Comparison of ENCODE assay signal across 13 cellular contexts in genomic region chr5:34674226-34674625, GRCh38. TPM values are rescaled to one million over a fixed set of nuclear protein-coding genes. Genes with fewer than 3 reads are reported as not detected.
DNase-seq lines count a peak whose midpoint lies in the region; ATAC-seq and TF ChIP-seq lines count a peak whose summit lies in the region.
"Had no signal": no experiment of that assay in that cellular context is flagged by ENCODE, and none has a peak within 500 bp of the region (broad histone marks: within the 10 kb centered on the region; RNA-seq: fewer than 3 reads in every experiment).

No MANE protein-coding gene starts in this region.

- H3K4me1 ChIP-seq in PC-9 (replicated peaks; ENCODE audit: insufficient read depth), result peaks cover 44% of the 10 kb centered on the region
- H3K4me1 ChIP-seq in esophagus (ENCODE audit: control insufficient read depth in 2 of 2, insufficient read depth in 2 of 2, low read length in 1 of 2), result peaks cover 2 to 4% of the 10 kb centered on the region in 2 donors
- H3K4me1 ChIP-seq: colonic mucosa had no signal

- POLR2A ChIA-PET in PC-9 (lab: Charles Lee; ENCODE audit: unreplicated experiment), result interaction anchor here (0.7 to 1.1 kb wide), 2 partner anchors 13 to 60 kb away, joined by 13 to 19 read pairs; no protein-coding TSS in a partner anchor
- POLR2A ChIA-PET in activated CD8-positive, alpha-beta T cell treated with anti-CD3 and anti-CD28 coated beads for 36 hours (lab: Charles Lee), result no interaction called here

- CTCF ChIA-PET in PC-9 (lab: Charles Lee), result no interaction called here
- CTCF ChIA-PET in activated CD8-positive, alpha-beta T cell treated with anti-CD3 and anti-CD28 coated beads for 36 hours (lab: Charles Lee), result no interaction called here

- DNase-seq in AG08395 (ENCODE audit: low spot score) (peak; percentile 55), PC-9 (peak; percentile 47 to 88), omental fat pad (ENCODE audit: low spot score) (no peak), left colon (no peak), HK-2 (ENCODE audit: unreplicated experiment) (no peak)
- no peak for DNase-seq in activated CD8-positive, alpha-beta T cell treated with anti-CD3 and anti-CD28 coated beads for 36 hours
- DNase-seq: colonic mucosa, H7, KBM-7 had no signal

- peaks cover 100% of the 10 kb centered on the region for H3K79me2 ChIP-seq in PC-9 (ENCODE audit: low read depth)

- H3K36me3 Mint-ChIP-seq in activated CD8-positive, alpha-beta T cell treated with anti-CD3 and anti-CD28 coated beads for 36 hours (ENCODE audit: low read depth), result no peaks in the 10 kb centered on the region

- no peaks in the 10 kb centered on the region for H3K4me1 Mint-ChIP-seq in activated CD8-positive, alpha-beta T cell treated with anti-CD3 and anti-CD28 coated beads for 36 hours (ENCODE audit: low read depth)

- H3K4me3 ChIP-seq in PC-9, result no peak overlapping the region
- H3K4me3 ChIP-seq in esophagus (ENCODE audit: low read depth in 1 of 2, low read length in 2 of 2), result no peak overlapping the region
- H3K4me3 ChIP-seq: BLaER1 treated with 17β-estradiol and CSF1 and Interleukin-3, amounts not matched to agents 10 nM and 100 nM; colonic mucosa had no signal

- H3K27ac ChIP-seq in PC-9 (peak overlapping the region; percentile 66), esophagus (ENCODE audit: low read depth in 2 of 2, low read length in 1 of 2) (peak overlapping the region; percentile 50 to 59)
- H3K27ac ChIP-seq: colonic mucosa had no signal

- no peaks in the 10 kb centered on the region for H3K27me3 Mint-ChIP-seq in activated CD8-positive, alpha-beta T cell treated with anti-CD3 and anti-CD28 coated beads for 36 hours

- H3K9me3 Mint-ChIP-seq in activated CD8-positive, alpha-beta T cell treated with anti-CD3 and anti-CD28 coated beads for 36 hours, result no peaks in the 10 kb centered on the region
- H3K9me3 Mint-ChIP-seq: activated T-helper 1 cell treated with anti-CD3 and anti-CD28 coated beads, Interleukin-12 subunit alpha, Interleukin-12 subunit beta, Interleukin-2, Interleukin-4 antibody, amounts not matched to agents 30 ng/mL and 10 ng/mL and 1 ng/mL, durations not matched to agents 14 hours and 24 hours and 36 hours had no signal

- intact Hi-C loops in PC-9 (cut with micrococcal nuclease; ENCODE audit: unreplicated experiment), result loop anchor here (1.0 to 5.0 kb wide), 3 partner anchors 9 to 63 kb away; no protein-coding TSS in a partner anchor
- intact Hi-C loops in activated CD8-positive, alpha-beta T cell treated with anti-CD3 and anti-CD28 coated beads for 36 hours (cut with micrococcal nuclease), result no loop called here
- intact Hi-C loops in left colon (cut with DNase I, micrococcal nuclease), result no loop called here

- H3K27ac Mint-ChIP-seq in activated CD8-positive, alpha-beta T cell treated with anti-CD3 and anti-CD28 coated beads for 36 hours, result no peak overlapping the region
- H3K27ac Mint-ChIP-seq: activated T-helper 1 cell treated with anti-CD3 and anti-CD28 coated beads, Interleukin-12 subunit alpha, Interleukin-12 subunit beta, Interleukin-2, Interleukin-4 antibody, amounts not matched to agents 30 ng/mL and 10 ng/mL and 1 ng/mL, durations not matched to agents 14 hours and 24 hours and 36 hours had no signal

- H3F3A ChIP-seq in PC-9 (ENCODE audit: insufficient read depth, low read depth), result peaks cover 43% of the 10 kb centered on the region

- ATAC-seq in omental fat pad (ENCODE audit: low FRiP score) (peak; percentile 73), left colon (no peak), GM18502 (IDR thresholded peaks at IDR 0.05; ENCODE audit: poor library complexity, unreplicated experiment) (no peak)
- no peak for ATAC-seq in activated CD8-positive, alpha-beta T cell treated with anti-CD3 and anti-CD28 coated beads for 36 hours

- H3K36me3 ChIP-seq in PC-9 (ENCODE audit: low read depth) (peaks cover 48% of the 10 kb centered on the region), esophagus (ENCODE audit: control insufficient read depth in 2 of 2, insufficient read depth in 2 of 2, low read length in 1 of 2) (no peaks in the 10 kb centered on the region)
- H3K36me3 ChIP-seq: colonic mucosa had no signal

- no peak overlapping the region for H3K4me3 Mint-ChIP-seq in activated CD8-positive, alpha-beta T cell treated with anti-CD3 and anti-CD28 coated beads for 36 hours
- H3K4me3 Mint-ChIP-seq: activated T-helper 1 cell treated with anti-CD3 and anti-CD28 coated beads, Interleukin-12 subunit alpha, Interleukin-12 subunit beta, Interleukin-2, Interleukin-4 antibody, amounts not matched to agents 30 ng/mL and 10 ng/mL and 1 ng/mL, durations not matched to agents 14 hours and 24 hours and 36 hours had no signal

- 0 out of 2 replicates have a peak overlapping the region, but pooled peaks have one; percentile 32 for H3K4me2 ChIP-seq in PC-9

- no peak overlapping the region for H2AFZ ChIP-seq in PC-9

- peaks cover 24% of the 10 kb centered on the region for H4K20me1 ChIP-seq in PC-9 (ENCODE audit: insufficient read depth)

- H3K27me3 ChIP-seq in PC-9 (ENCODE audit: insufficient read depth, low read depth) (no peaks in the 10 kb centered on the region), esophagus (ENCODE audit: control insufficient read depth in 1 of 2, insufficient read depth in 2 of 2, low read length in 2 of 2) (no peaks in the 10 kb centered on the region)
- H3K27me3 ChIP-seq: BLaER1 treated with 17β-estradiol and CSF1 and Interleukin-3, amounts not matched to agents 10 nM and 100 nM; colonic mucosa had no signal

- no TSS peak for BruUV-seq in PC-9 (replicated peaks; lab: Mats Ljungman, UMichigan)

- no peaks in the 10 kb centered on the region; the same call in 1 of the 2 replicates for H3K9me2 ChIP-seq in PC-9 (ENCODE audit: insufficient read depth)

- H3K9me3 ChIP-seq in PC-9 (ENCODE audit: insufficient read depth, low read depth), result no peaks in the 10 kb centered on the region
- no peaks in the 10 kb centered on the region for H3K9me3 ChIP-seq in esophagus (ENCODE audit: control insufficient read depth in 2 of 2, insufficient read depth in 1 of 2, low read depth in 1 of 2, low read length in 1 of 2)
- H3K9me3 ChIP-seq: BLaER1 treated with 17β-estradiol and CSF1 and Interleukin-3, amounts not matched to agents 10 nM and 100 nM; colonic mucosa had no signal

- no peak for TF ChIP-seq CTCF in PC-9 (conservative IDR thresholded peaks at IDR 0.05)
- TF ChIP-seq CTCF in omental fat pad (IDR thresholded peaks at IDR 0.05), result no peak
- TF ChIP-seq CTCF in activated CD8-positive, alpha-beta T cell treated with anti-CD3 and anti-CD28 coated beads for 36 hours (IDR thresholded peaks at IDR 0.05), result no peak

- 22 to 46% methylated on average over 4 of the region's 4 CpGs for WGBS in esophagus, 2 donors

RNA-seq across cellular contexts. Expression of gene RAI14, which starts 18.1 kb away (rescaled TPM):
- total RNA-seq in PC-9 (2021) (133 and 145 TPM in 2 replicates), omental fat pad (10 to 100 TPM; 16.4 to 32.2 (median 18.8) TPM), left colon (10 to 100 TPM; 11.3 to 32.2 TPM)
- polyA plus RNA-seq in esophagus, result 1 to 10 TPM; 2.1 to 3.4 TPM
- 1 to 10 TPM; 1.1 to 2.3 TPM for total RNA-seq in activated CD8-positive, alpha-beta T cell treated with anti-CD3 and anti-CD28 coated beads for 36 hours

Comparison
In these comparisons a context has a peak if more than half of its experiments do, and no peak if none do; other contexts are left out.
1. DNase-seq: peak in AG08395 (single experiment) and PC-9 (2 of 2); none in omental fat pad (single experiment), activated CD8-positive, alpha-beta T cell treated with anti-CD3 and anti-CD28 coated beads for 36 hours (single experiment), left colon (0 of 2) and HK-2 (single experiment).